Comparison of ENCODE assay signal across 8 cellular contexts in genomic region chr6:33118525-33119123, GRCh38.
DNase-seq lines count a peak whose midpoint lies in the region; ATAC-seq and TF ChIP-seq lines count a peak whose summit lies in the region.

No MANE protein-coding gene starts in this region.

- H3K36me3 ChIP-seq in HUES48 (ENCODE audit: control insufficient read depth, insufficient read depth, low read length): peaks cover 33% of the 10 kb centered on the region
- H3K36me3 ChIP-seq in OCI-LY1 (ENCODE audit: insufficient read depth, low read length): no peaks in the 10 kb centered on the region

- no peaks in the 10 kb centered on the region for H3K79me2 ChIP-seq in OCI-LY1 (ENCODE audit: insufficient read depth, low read length)

- no peaks in the 10 kb centered on the region for H3K27me3 ChIP-seq in HUES48 (ENCODE audit: control insufficient read depth, insufficient read depth, low read length)
- H3K27me3 ChIP-seq in OCI-LY1 (ENCODE audit: insufficient read depth, low read length): peaks cover 7% of the 10 kb centered on the region; the same call in 1 of the 2 replicates

- peak overlapping the region; percentile 93 for H3K4me3 ChIP-seq in HUES48 (ENCODE audit: low read depth, low read length)
- no peak overlapping the region for H3K4me3 ChIP-seq in OCI-LY1 (ENCODE audit: low read depth, low read length, poor library complexity, severe bottlenecking)
- no peak overlapping the region for H3K4me3 ChIP-seq in coronary artery

- H3K27ac ChIP-seq in HUES48 (ENCODE audit: low read depth, low read length) (peak overlapping the region; percentile 94), OCI-LY1 (ENCODE audit: low read depth, low read length, poor library complexity, severe bottlenecking) (no peak overlapping the region), coronary artery (no peak overlapping the region)

- no peaks in the 10 kb centered on the region for H3K9me2 ChIP-seq in OCI-LY1 (ENCODE audit: low read depth, low read length)

- no peak overlapping the region for H2AFZ ChIP-seq in OCI-LY1 (ENCODE audit: low read length)

- H3K4me1 ChIP-seq in HUES48 (ENCODE audit: control insufficient read depth, insufficient read depth, low read length): peaks cover 26% of the 10 kb centered on the region
- H3K4me1 ChIP-seq in OCI-LY1 (ENCODE audit: insufficient read depth, low read length, severe bottlenecking): no peaks in the 10 kb centered on the region

- H3K9ac ChIP-seq in HUES48 (ENCODE audit: low read depth, low read length) (peak overlapping the region; percentile 99), OCI-LY1 (ENCODE audit: low read length) (no peak overlapping the region)

- H4K20me1 ChIP-seq in OCI-LY1 (ENCODE audit: insufficient read depth, low read length): no peaks in the 10 kb centered on the region

- no peaks in the 10 kb centered on the region for H3F3A ChIP-seq in OCI-LY1 (ENCODE audit: insufficient read depth, low read length)

- H3K4me2 ChIP-seq in OCI-LY1 (ENCODE audit: low read length): no peak overlapping the region

- peaks cover 15% of the 10 kb centered on the region for H3K9me3 ChIP-seq in HUES48 (ENCODE audit: control insufficient read depth, insufficient read depth, low read length)
- peaks cover 8% of the 10 kb centered on the region for H3K9me3 ChIP-seq in OCI-LY1 (ENCODE audit: low read length)

- TF ChIP-seq CTCF in OCI-LY1 (IDR thresholded peaks at IDR 0.05; ENCODE audit: low read length) (peak; percentile 66), coronary artery (IDR thresholded peaks at IDR 0.05) (peak; percentile 74)

- ATAC-seq in GM21786 (IDR thresholded peaks at IDR 0.05; ENCODE audit: unreplicated experiment): no peak

- DNase-seq in DMS153 treated with DMSO at 0.1 percent for 48 hours (lab: John Stamatoyannopoulos, UW; ENCODE audit: unreplicated experiment) (peak; percentile 55), coronary artery (ENCODE audit: low spot score) (no peak), medulla oblongata (ENCODE audit: extremely low spot score) (peak; percentile 66), activated gamma-delta T cell treated with Interleukin-2 at 50 U/mL for 16 hours (no peak)
- no peak for DNase-seq in stimulated activated naive CD4-positive, alpha-beta T cell treated with Interleukin-2 at 50 U/mL for 16 hours (lab: John Stamatoyannopoulos, UW)

Comparison
In these comparisons a context has a peak if more than half of its experiments do, and no peak if none do; other contexts are left out.
1. DNase-seq: peak in DMS153 treated with DMSO at 0.1 percent for 48 hours (single experiment) and medulla oblongata (single experiment); none in coronary artery (single experiment), activated gamma-delta T cell treated with Interleukin-2 at 50 U/mL for 16 hours (single experiment) and stimulated activated naive CD4-positive, alpha-beta T cell treated with Interleukin-2 at 50 U/mL for 16 hours (single experiment).